In the genomic region with DNA sequence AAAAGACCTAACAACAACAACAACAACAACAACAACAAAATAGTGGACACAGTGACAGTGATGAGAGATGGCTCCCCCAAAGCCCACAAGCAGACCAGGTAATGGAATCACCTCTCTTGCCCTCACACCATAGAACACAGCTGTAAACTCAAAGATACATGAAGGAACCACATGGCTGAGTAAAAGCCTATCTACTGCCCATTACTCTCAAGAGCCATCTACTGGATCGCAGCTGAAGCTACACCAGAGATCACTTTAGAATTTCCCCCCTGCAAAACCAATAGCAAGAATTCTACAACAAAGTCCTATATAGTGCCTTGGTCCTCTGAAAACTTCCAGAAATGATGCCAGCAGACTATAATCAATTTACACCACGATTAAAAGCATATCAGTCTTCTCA, we compare ENCODE assay signal across 9 cellular contexts.
DNase-seq lines count a peak whose midpoint lies in the region; ATAC-seq, FAIRE-seq and TF ChIP-seq lines count a peak whose summit lies in the region.
"Had no signal": no experiment of that assay in that cellular context is flagged by ENCODE, and none has a peak within 500 bp of the region (broad histone marks: within the 10 kb centered on the region; RNA-seq: fewer than 3 reads in every experiment).

No MANE protein-coding gene starts in this region.

- H3K9me3 Mint-ChIP-seq in WTC11: peaks cover 36% of the 10 kb centered on the region

- no peaks in the 10 kb centered on the region for H3K4me1 Mint-ChIP-seq in WTC11

- POLR2A ChIA-PET in WTC11 (lab: Charles Lee): no interaction called here

- no peak overlapping the region for H3K27ac ChIP-seq in lung (ENCODE audit: low read depth in 1 of 2, low read length in 1 of 2)
- H3K27ac ChIP-seq: colonic mucosa had no signal

- H3K4me1 ChIP-seq in lung (ENCODE audit: control insufficient read depth in 2 of 2, insufficient read depth in 2 of 2, low read length in 2 of 2): no peaks in the 10 kb centered on the region
- H3K4me1 ChIP-seq: colonic mucosa had no signal

- H3K9me3 ChIP-seq in lung (ENCODE audit: control insufficient read depth in 2 of 2, insufficient read depth in 1 of 2, low read length in 1 of 2): peaks cover 0 to 4% of the 10 kb centered on the region in 2 donors
- H3K9me3 ChIP-seq: colonic mucosa had no signal

- ATAC-seq in WTC11 (peak; percentile 98), lung (ENCODE audit: insufficient read depth, low FRiP score) (peak; percentile 35), GM18502 (IDR thresholded peaks at IDR 0.05; ENCODE audit: poor library complexity, unreplicated experiment) (no peak)

- H3K27ac Mint-ChIP-seq in WTC11: no peak overlapping the region

- H3K27me3 Mint-ChIP-seq in WTC11 (ENCODE audit: low read depth): no peaks in the 10 kb centered on the region; the same call in 1 of the 2 replicates

- no peaks in the 10 kb centered on the region for H3K36me3 ChIP-seq in lung (ENCODE audit: control insufficient read depth in 2 of 2, insufficient read depth in 2 of 2, low read length in 2 of 2)
- H3K36me3 ChIP-seq: colonic mucosa had no signal

- no peak for FAIRE-seq in GM12891 (lab: Jason Lieb, UNC)

- peak; percentile 26; the same call in 1 of the 3 replicates for TF ChIP-seq CTCF in GM12872 (IDR thresholded peaks at IDR 0.05; ENCODE audit: insufficient read depth, low read depth, low read length)
- TF ChIP-seq CTCF in WTC11 (IDR thresholded peaks at IDR 0.05): no peak
- TF ChIP-seq CTCF in lung (IDR thresholded peaks at IDR 0.05; ENCODE audit: control extremely low read depth, extremely low read depth): no peak

- H3K4me3 ChIP-seq in lung: no peak overlapping the region
- H3K4me3 ChIP-seq: colonic mucosa had no signal

- 66 to 73% methylated on average over 2 of the region's 2 CpGs for WGBS in lung, 2 donors

- CTCF ChIA-PET in WTC11 (lab: Charles Lee): interaction anchor here (1.2 to 2.0 kb wide), 5 partner anchors 17 to 231 kb away, joined by 3 to 15 read pairs (median 5); no protein-coding TSS in a partner anchor

- H3K36me3 Mint-ChIP-seq in WTC11: peaks cover 3% of the 10 kb centered on the region; the same call in 1 of the 2 replicates

- H3K27me3 ChIP-seq in lung (ENCODE audit: control insufficient read depth, insufficient read depth): no peaks in the 10 kb centered on the region
- H3K27me3 ChIP-seq: colonic mucosa had no signal

- TF ChIP-seq POLR2A in GM12891 (IDR thresholded peaks at IDR 0.05; ENCODE audit: low read depth, low read length): no peak

- DNase-seq in Kasumi-1 (lab: John Stamatoyannopoulos, UW) (peak; percentile 52 to 54), WTC11 (ENCODE audit: low spot score) (no peak), lung (ENCODE audit: low spot score) (no peak), GM12891 (ENCODE audit: insufficient read length, low spot score) (no peak), medulla oblongata (ENCODE audit: extremely low spot score) (no peak)
- DNase-seq: colonic mucosa, NCI-H345 had no signal

- H3K4me3 Mint-ChIP-seq in WTC11: no peak overlapping the region

TF ChIP-seq in WTC11, 78 proteins besides CTCF, POLR2A, EP300 and RAD21:
- TF ChIP-seq, protein P1, sequence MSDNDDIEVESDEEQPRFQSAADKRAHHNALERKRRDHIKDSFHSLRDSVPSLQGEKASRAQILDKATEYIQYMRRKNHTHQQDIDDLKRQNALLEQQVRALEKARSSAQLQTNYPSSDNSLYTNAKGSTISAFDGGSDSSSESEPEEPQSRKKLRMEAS (CRISPR knock-in tag; IDR thresholded peaks at IDR 0.05): peak; percentile 33; the same call in 1 of the 2 replicates
- no peak for TF ChIP-seq TP53 (CRISPR knock-in tag; IDR thresholded peaks at IDR 0.05)
TF ChIP-seq in WTC11: peak in this region for 1.

TF ChIP-seq in GM12891, 5 proteins besides CTCF, POLR2A, EP300 and RAD21:
- TF ChIP-seq TAF1 (IDR thresholded peaks at IDR 0.05; ENCODE audit: low read depth, low read length) (no peak), POLR2AphosphoS5 (IDR thresholded peaks at IDR 0.05; ENCODE audit: low read depth, low read length) (no peak), POU2F2 (IDR thresholded peaks at IDR 0.05; ENCODE audit: low read depth, low read length) (no peak), SPI1 (IDR thresholded peaks at IDR 0.05; ENCODE audit: low read depth, low read length) (no peak), PAX5 (IDR thresholded peaks at IDR 0.05; ENCODE audit: insufficient read depth, low read length, severe bottlenecking) (no peak)

Comparison
In these comparisons a context has a peak if more than half of its experiments do, and no peak if none do; other contexts are left out.
1. DNase-seq: peak in Kasumi-1 (2 of 2); none in WTC11 (single experiment), lung (single experiment), GM12891 (single experiment) and medulla oblongata (single experiment).